1 cellular context compared by ENCODE assay signal in the genomic region with DNA sequence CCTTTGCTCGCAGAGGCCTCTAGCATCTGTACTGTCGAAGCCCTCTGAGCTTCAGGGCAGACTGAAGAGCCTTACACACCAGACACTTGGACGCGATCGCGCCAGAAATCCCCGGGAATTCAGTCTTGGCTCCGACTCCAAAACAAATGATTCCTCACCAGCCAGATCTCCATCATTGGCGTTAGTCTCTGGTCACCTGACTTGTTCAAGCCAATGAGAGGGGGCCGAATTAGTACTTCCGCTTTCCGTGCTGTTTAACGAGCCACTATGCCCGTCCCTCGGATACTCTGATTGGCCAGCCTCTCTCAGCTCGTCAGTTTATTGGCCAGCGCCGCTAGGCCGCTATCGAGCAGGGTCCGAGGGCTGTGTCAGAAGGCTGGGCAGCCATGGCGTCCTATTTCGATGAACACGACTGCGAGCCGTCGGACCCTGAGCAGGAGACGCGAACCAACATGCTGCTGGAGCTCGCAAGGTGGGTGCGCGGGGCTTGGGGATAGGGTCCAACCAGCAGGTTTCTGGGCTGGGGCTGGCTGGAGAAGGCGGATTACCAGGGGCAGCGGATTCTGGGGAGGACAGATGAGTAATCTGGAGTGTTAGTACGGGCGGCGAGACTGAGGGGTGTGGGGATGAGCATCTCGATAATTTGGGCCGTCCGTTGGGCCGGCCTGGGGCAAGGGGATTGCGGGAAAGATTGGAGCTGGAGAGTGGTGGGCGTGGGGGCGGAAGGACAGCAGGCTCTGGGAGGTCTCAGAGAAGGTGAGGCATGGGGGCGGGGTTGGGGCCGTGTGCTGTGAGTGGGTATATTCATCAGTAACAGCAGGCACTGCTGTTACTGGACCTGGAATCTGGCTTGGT.
TF ChIP-seq lines count a peak whose summit lies in the region.

A gene with protein sequence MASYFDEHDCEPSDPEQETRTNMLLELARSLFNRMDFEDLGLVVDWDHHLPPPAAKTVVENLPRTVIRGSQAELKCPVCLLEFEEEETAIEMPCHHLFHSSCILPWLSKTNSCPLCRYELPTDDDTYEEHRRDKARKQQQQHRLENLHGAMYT (plus strand): TSS at position 368 of the 855 bp plus-strand sequence. CDS start 19 bp downstream, at position 387.

TF ChIP-seq in WTC11, 78 proteins besides CTCF, POLR2A, EP300 and RAD21 (continued from another document):
- TF ChIP-seq CREM (CRISPR knock-in tag; IDR thresholded peaks at IDR 0.05), result peak; percentile 54; the same call in 1 of the 2 replicates
- no peak for TF ChIP-seq ZNF121 (CRISPR knock-in tag; IDR thresholded peaks at IDR 0.05)
- TF ChIP-seq, protein P1, sequence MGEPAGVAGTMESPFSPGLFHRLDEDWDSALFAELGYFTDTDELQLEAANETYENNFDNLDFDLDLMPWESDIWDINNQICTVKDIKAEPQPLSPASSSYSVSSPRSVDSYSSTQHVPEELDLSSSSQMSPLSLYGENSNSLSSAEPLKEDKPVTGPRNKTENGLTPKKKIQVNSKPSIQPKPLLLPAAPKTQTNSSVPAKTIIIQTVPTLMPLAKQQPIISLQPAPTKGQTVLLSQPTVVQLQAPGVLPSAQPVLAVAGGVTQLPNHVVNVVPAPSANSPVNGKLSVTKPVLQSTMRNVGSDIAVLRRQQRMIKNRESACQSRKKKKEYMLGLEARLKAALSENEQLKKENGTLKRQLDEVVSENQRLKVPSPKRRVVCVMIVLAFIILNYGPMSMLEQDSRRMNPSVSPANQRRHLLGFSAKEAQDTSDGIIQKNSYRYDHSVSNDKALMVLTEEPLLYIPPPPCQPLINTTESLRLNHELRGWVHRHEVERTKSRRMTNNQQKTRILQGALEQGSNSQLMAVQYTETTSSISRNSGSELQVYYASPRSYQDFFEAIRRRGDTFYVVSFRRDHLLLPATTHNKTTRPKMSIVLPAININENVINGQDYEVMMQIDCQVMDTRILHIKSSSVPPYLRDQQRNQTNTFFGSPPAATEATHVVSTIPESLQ (CRISPR knock-in tag; IDR thresholded peaks at IDR 0.05), result no peak
- TF ChIP-seq MYBL2 (CRISPR knock-in tag; IDR thresholded peaks at IDR 0.05), result 0 out of 2 replicates have a peak, but pooled peaks have one; percentile 34
- TF ChIP-seq, protein P2, sequence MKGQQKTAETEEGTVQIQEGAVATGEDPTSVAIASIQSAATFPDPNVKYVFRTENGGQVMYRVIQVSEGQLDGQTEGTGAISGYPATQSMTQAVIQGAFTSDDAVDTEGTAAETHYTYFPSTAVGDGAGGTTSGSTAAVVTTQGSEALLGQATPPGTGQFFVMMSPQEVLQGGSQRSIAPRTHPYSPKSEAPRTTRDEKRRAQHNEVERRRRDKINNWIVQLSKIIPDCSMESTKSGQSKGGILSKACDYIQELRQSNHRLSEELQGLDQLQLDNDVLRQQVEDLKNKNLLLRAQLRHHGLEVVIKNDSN (CRISPR knock-in tag; IDR thresholded peaks at IDR 0.05), result peak; percentile 93
- peak; percentile 17; the same call in 1 of the 2 replicates for TF ChIP-seq ARID4B (CRISPR knock-in tag; IDR thresholded peaks at IDR 0.05; ENCODE audit: borderline replicate concordance)
- TF ChIP-seq ZNF263 (CRISPR knock-in tag; IDR thresholded peaks at IDR 0.05; ENCODE audit: low read depth), result no peak
- TF ChIP-seq HMGXB4 (CRISPR knock-in tag; IDR thresholded peaks at IDR 0.05), result 0 out of 2 replicates have a peak, but pooled peaks have one; percentile 18
- no peak for TF ChIP-seq ZNF396 (CRISPR knock-in tag; IDR thresholded peaks at IDR 0.05; ENCODE audit: borderline replicate concordance)
- no peak for TF ChIP-seq ZBTB43 (CRISPR knock-in tag; IDR thresholded peaks at IDR 0.05)
- TF ChIP-seq IRF1 (CRISPR knock-in tag; IDR thresholded peaks at IDR 0.05), result no peak
